Comparison of ENCODE assay signal across 8 cellular contexts in genomic region chr3:61250784-61251173, GRCh38. TPM values are rescaled to one million over a fixed set of nuclear protein-coding genes. Genes with fewer than 3 reads are reported as not detected.
DNase-seq lines count a peak whose midpoint lies in the region; ATAC-seq and TF ChIP-seq lines count a peak whose summit lies in the region.

No MANE protein-coding gene starts in this region.

- ATAC-seq in left cardiac atrium (peak; percentile 34 to 35), HG03159 (IDR thresholded peaks at IDR 0.05; ENCODE audit: unreplicated experiment) (no peak)

- H3K4me1 Mint-ChIP-seq in activated naive CD4-positive, alpha-beta T cell treated with anti-CD3 and anti-CD28 coated beads, Interleukin-2, amount 50 U/mL, for 24 hours = peaks cover 24% of the 10 kb centered on the region

- peak overlapping the region; percentile 70; the same call in 1 of the 2 replicates for H3K27ac ChIP-seq in MM.1S (ENCODE audit: low read length)

- no peaks in the 10 kb centered on the region for H3K36me3 Mint-ChIP-seq in activated naive CD4-positive, alpha-beta T cell treated with anti-CD3 and anti-CD28 coated beads, Interleukin-2, amount 50 U/mL, for 24 hours

- no peak for TF ChIP-seq CTCF in MM.1S (IDR thresholded peaks at IDR 0.05; ENCODE audit: low read length)

- peak overlapping the region; percentile 90 for H2AFZ ChIP-seq in MM.1S (ENCODE audit: low read length)

- H3K27me3 ChIP-seq in MM.1S (replicated peaks; ENCODE audit: insufficient read depth, low read length) = no peaks in the 10 kb centered on the region

- no peaks in the 10 kb centered on the region for H3K9me2 ChIP-seq in MM.1S (replicated peaks; ENCODE audit: insufficient read depth, low read length)

- peaks cover 4% of the 10 kb centered on the region for H3K27me3 Mint-ChIP-seq in activated naive CD4-positive, alpha-beta T cell treated with anti-CD3 and anti-CD28 coated beads, Interleukin-2, amount 50 U/mL, for 24 hours

- peak overlapping the region; percentile 84 for H3K4me3 Mint-ChIP-seq in activated naive CD4-positive, alpha-beta T cell treated with anti-CD3 and anti-CD28 coated beads, Interleukin-2, amount 50 U/mL, for 24 hours

- no peaks in the 10 kb centered on the region for H3K9me3 Mint-ChIP-seq in activated naive CD4-positive, alpha-beta T cell treated with anti-CD3 and anti-CD28 coated beads, Interleukin-2, amount 50 U/mL, for 24 hours

- H3K4me1 ChIP-seq in MM.1S (ENCODE audit: low read length) = peaks cover 17% of the 10 kb centered on the region

- no peaks in the 10 kb centered on the region for H3K9me3 ChIP-seq in MM.1S (replicated peaks; ENCODE audit: insufficient read depth, low read length)

- peak overlapping the region; percentile 75 for H3K9ac ChIP-seq in MM.1S (ENCODE audit: low read length)

- no peaks in the 10 kb centered on the region for H3K36me3 ChIP-seq in MM.1S (replicated peaks; ENCODE audit: insufficient read depth, low read length)

- no peaks in the 10 kb centered on the region for H4K20me1 ChIP-seq in MM.1S (ENCODE audit: insufficient read depth, low read length)

- intact Hi-C loops in left cardiac atrium (cut with DNase I) = no loop called here

- H3F3A ChIP-seq in MM.1S (ENCODE audit: insufficient read depth, low read length) = peaks cover 19% of the 10 kb centered on the region

- H3K79me2 ChIP-seq in MM.1S (ENCODE audit: low read length) = peaks cover 27% of the 10 kb centered on the region

- peak overlapping the region; percentile 80 for H3K27ac Mint-ChIP-seq in activated naive CD4-positive, alpha-beta T cell treated with anti-CD3 and anti-CD28 coated beads, Interleukin-2, amount 50 U/mL, for 24 hours

- peak overlapping the region; percentile 79 for H3K4me3 ChIP-seq in MM.1S (ENCODE audit: low read length)

- in situ Hi-C loops in KBM-7 (cut with MboI; ENCODE audit: low pct_unique_long_range_greater_than_20kb, low sequenced_read_pairs) = no loop called here

- DNase-seq in DMS53 (lab: John Stamatoyannopoulos, UW) = peak; percentile 64
- DNase-seq in MM.1S = peak; percentile 64
- peak; percentile 36 for DNase-seq in left cardiac atrium
- DNase-seq in renal cortical epithelial cell (ENCODE audit: low read depth) = peak; percentile 39
- DNase-seq in KBM-7 = no peak
- no peak for DNase-seq in NCI-H226

- H3K4me2 ChIP-seq in MM.1S (ENCODE audit: low read depth, low read length) = peak overlapping the region; percentile 94

RNA-seq across cellular contexts. Expression of gene FHIT, which starts 0.5 kb away (rescaled TPM):
- total RNA-seq in left cardiac atrium (10 to 100 TPM in 1 of 2 donors, 1 to 10 TPM in 1; 8.7 to 12.7 TPM), renal cortical epithelial cell (1.4 and 5.5 TPM in 2 replicates)

Comparison
In these comparisons a context has a peak if more than half of its experiments do, and no peak if none do; other contexts are left out.
1. DNase-seq: peak in DMS53 (single experiment), MM.1S (single experiment), left cardiac atrium (single experiment) and renal cortical epithelial cell (single experiment); none in KBM-7 (single experiment) and NCI-H226 (single experiment).